ENCODE assay signal across 1 cellular context in genomic region chr18:46260016-46260878, GRCh38.
TF ChIP-seq lines count a peak whose summit lies in the region.

No MANE protein-coding gene starts in this region.

TF ChIP-seq in WTC11, 78 proteins besides CTCF, POLR2A, EP300 and RAD21 (continued from another document):
- TF ChIP-seq ATF6 (CRISPR knock-in tag; IDR thresholded peaks at IDR 0.05) = no peak
